ENCODE assay signal across 15 cellular contexts in genomic region chr9:35935755-35936509, GRCh38. TPM values are rescaled to one million over a fixed set of nuclear protein-coding genes. Genes with fewer than 3 reads are reported as not detected.
A peak's percentile ranks its signal among the peaks of the same experiment; 100 is the strongest.
DNase-seq lines count a peak whose midpoint lies in the region; ATAC-seq and TF ChIP-seq lines count a peak whose summit lies in the region.
"Had no signal": no experiment of that assay in that cellular context is flagged by ENCODE, and none has a peak within 500 bp of the region (broad histone marks: within the 10 kb centered on the region; RNA-seq: fewer than 3 reads in every experiment).

No MANE protein-coding gene starts in this region.

- TF ChIP-seq POLR2A in gastroesophageal sphincter (IDR thresholded peaks at IDR 0.05), result no peak

- peaks cover 8% of the 10 kb centered on the region for H3K4me1 Mint-ChIP-seq in stimulated activated memory B cell treated with anti-CD40 and anti-IgM and Interleukin-4, amounts not matched to agents 10 μg/mL and 1 μg/mL and 100 μg/mL, for 72 hours
- H3K4me1 Mint-ChIP-seq: WTC11 had no signal

- intact Hi-C loops in left ventricle myocardium inferior (cut with micrococcal nuclease), result no loop called here
- intact Hi-C loops in left ventricle myocardium superior (cut with micrococcal nuclease), result no loop called here

- no peak overlapping the region for H3K27ac Mint-ChIP-seq in stimulated activated memory B cell treated with anti-CD40 and anti-IgM and Interleukin-4, amounts not matched to agents 10 μg/mL and 1 μg/mL and 100 μg/mL, for 72 hours
- H3K27ac Mint-ChIP-seq: WTC11 had no signal

- TF ChIP-seq EP300 in gastroesophageal sphincter (IDR thresholded peaks at IDR 0.05), result no peak

- H3K4me3 ChIP-seq in left ventricle myocardium inferior (no peak overlapping the region), adipocyte (ENCODE audit: low read length) (no peak overlapping the region), gastroesophageal sphincter (no peak overlapping the region)
- H3K4me3 ChIP-seq: lung, stomach had no signal

- WGBS in gastroesophageal sphincter (ENCODE audit: low coverage in 1 of 2), 2 donors, result 24 to 41% methylated on average over 7 of the region's 7 CpGs

- H3K27ac ChIP-seq in left ventricle myocardium inferior (replicated peaks) (peak overlapping the region; percentile 45), gastroesophageal sphincter (peak overlapping the region in 3 of 4 donors; percentile 2 to 60 (median 21))

- DNase-seq in left ventricle myocardium inferior (no peak), left ventricle myocardium superior (no peak), adipocyte (ENCODE audit: low read depth) (peak; percentile 78), NCI-H345 (lab: John Stamatoyannopoulos, UW) (no peak)
- DNase-seq: 8988T, stomach had no signal

- H3K9ac ChIP-seq in adipocyte (ENCODE audit: low read length), result peak overlapping the region; percentile 50

- no peaks in the 10 kb centered on the region for H3K4me1 ChIP-seq in left ventricle myocardium inferior
- H3K4me1 ChIP-seq in adipocyte (ENCODE audit: control insufficient read depth, insufficient read depth, low read length), result peaks cover 21% of the 10 kb centered on the region
- H3K4me1 ChIP-seq in gastroesophageal sphincter, result peaks cover 0 to 16% (median 0%) of the 10 kb centered on the region in 3 donors

- TF ChIP-seq CTCF in left ventricle myocardium inferior (IDR thresholded peaks at IDR 0.05; ENCODE audit: borderline replicate concordance) (no peak), gastroesophageal sphincter (IDR thresholded peaks at IDR 0.05) (no peak)

- no peaks in the 10 kb centered on the region for H3K27me3 ChIP-seq in left ventricle myocardium inferior (ENCODE audit: low read depth)
- no peaks in the 10 kb centered on the region for H3K27me3 ChIP-seq in adipocyte (replicated peaks; ENCODE audit: control insufficient read depth, insufficient read depth, low read length)
- no peaks in the 10 kb centered on the region for H3K27me3 ChIP-seq in gastroesophageal sphincter
- H3K27me3 ChIP-seq: stomach had no signal

- H3K36me3 ChIP-seq in left ventricle myocardium inferior (no peaks in the 10 kb centered on the region), adipocyte (ENCODE audit: control insufficient read depth, insufficient read depth, low read length, severe bottlenecking) (no peaks in the 10 kb centered on the region), gastroesophageal sphincter (no peaks in the 10 kb centered on the region)
- H3K36me3 ChIP-seq: stomach had no signal

- H3K9me3 ChIP-seq in left ventricle myocardium inferior (replicated peaks) (no peaks in the 10 kb centered on the region), adipocyte (ENCODE audit: control insufficient read depth, low read length) (no peaks in the 10 kb centered on the region), gastroesophageal sphincter (no peaks in the 10 kb centered on the region)
- H3K9me3 ChIP-seq: stomach had no signal

- no peaks in the 10 kb centered on the region for H3K36me3 Mint-ChIP-seq in stimulated activated memory B cell treated with anti-CD40 and anti-IgM and Interleukin-4, amounts not matched to agents 10 μg/mL and 1 μg/mL and 100 μg/mL, for 72 hours
- H3K36me3 Mint-ChIP-seq: WTC11 had no signal

- H3K9me3 Mint-ChIP-seq in stimulated activated memory B cell treated with anti-CD40 and anti-IgM and Interleukin-4, amounts not matched to agents 10 μg/mL and 1 μg/mL and 100 μg/mL, for 72 hours, result peaks cover 3% of the 10 kb centered on the region
- H3K9me3 Mint-ChIP-seq: central memory CD8-positive, alpha-beta T cell had no signal

- peaks cover 10% of the 10 kb centered on the region for H3K27me3 Mint-ChIP-seq in stimulated activated memory B cell treated with anti-CD40 and anti-IgM and Interleukin-4, amounts not matched to agents 10 μg/mL and 1 μg/mL and 100 μg/mL, for 72 hours
- H3K27me3 Mint-ChIP-seq: central memory CD8-positive, alpha-beta T cell had no signal

- ATAC-seq in left ventricle myocardium superior (no peak), gastroesophageal sphincter (no peak), HG03469 (IDR thresholded peaks at IDR 0.05; ENCODE audit: unreplicated experiment) (no peak), GM21619 (IDR thresholded peaks at IDR 0.05; ENCODE audit: unreplicated experiment) (no peak)
- ATAC-seq in stimulated activated memory B cell treated with anti-CD40 and anti-IgM and Interleukin-4, amounts not matched to agents 10 μg/mL and 1 μg/mL and 100 μg/mL, for 72 hours, result no peak
- ATAC-seq: sciatic nerve, WTC11 had no signal

- H3K4me3 Mint-ChIP-seq in stimulated activated memory B cell treated with anti-CD40 and anti-IgM and Interleukin-4, amounts not matched to agents 10 μg/mL and 1 μg/mL and 100 μg/mL, for 72 hours, result no peak overlapping the region
- H3K4me3 Mint-ChIP-seq: central memory CD8-positive, alpha-beta T cell; WTC11 had no signal

RNA-seq across cellular contexts. Expression of gene OR2S2, which starts 22.0 kb away (rescaled TPM):
- total RNA-seq in left ventricle myocardium inferior (not detected), left ventricle myocardium superior (not detected), gastroesophageal sphincter (not detected)
- total RNA-seq: endothelial cell of umbilical vein, lung, sciatic nerve, stomach, WTC11 had no signal

RNA-seq across cellular contexts. Expression of gene SPAAR, which starts 26.6 kb away (rescaled TPM):
- total RNA-seq in left ventricle myocardium inferior, result 6.5 TPM
- total RNA-seq in left ventricle myocardium superior, result 9.8 TPM
- 1 to 10 TPM in 3 of 4 donors, under 1 TPM in 1; 0.62 to 5.5 (median 2.6) TPM for total RNA-seq in gastroesophageal sphincter

RNA-seq across cellular contexts. Expression of gene HRCT1, which starts 29.9 kb away (rescaled TPM):
- total RNA-seq in left ventricle myocardium inferior (6.2 TPM), left ventricle myocardium superior (9.0 TPM), gastroesophageal sphincter (10 to 100 TPM in 3 of 4 donors, 1 to 10 TPM in 1; 4.0 to 32.7 (median 17.0) TPM)
- total RNA-seq: WTC11 had no signal
